ENCODE assay signal across 1 cellular context in the genomic region with DNA sequence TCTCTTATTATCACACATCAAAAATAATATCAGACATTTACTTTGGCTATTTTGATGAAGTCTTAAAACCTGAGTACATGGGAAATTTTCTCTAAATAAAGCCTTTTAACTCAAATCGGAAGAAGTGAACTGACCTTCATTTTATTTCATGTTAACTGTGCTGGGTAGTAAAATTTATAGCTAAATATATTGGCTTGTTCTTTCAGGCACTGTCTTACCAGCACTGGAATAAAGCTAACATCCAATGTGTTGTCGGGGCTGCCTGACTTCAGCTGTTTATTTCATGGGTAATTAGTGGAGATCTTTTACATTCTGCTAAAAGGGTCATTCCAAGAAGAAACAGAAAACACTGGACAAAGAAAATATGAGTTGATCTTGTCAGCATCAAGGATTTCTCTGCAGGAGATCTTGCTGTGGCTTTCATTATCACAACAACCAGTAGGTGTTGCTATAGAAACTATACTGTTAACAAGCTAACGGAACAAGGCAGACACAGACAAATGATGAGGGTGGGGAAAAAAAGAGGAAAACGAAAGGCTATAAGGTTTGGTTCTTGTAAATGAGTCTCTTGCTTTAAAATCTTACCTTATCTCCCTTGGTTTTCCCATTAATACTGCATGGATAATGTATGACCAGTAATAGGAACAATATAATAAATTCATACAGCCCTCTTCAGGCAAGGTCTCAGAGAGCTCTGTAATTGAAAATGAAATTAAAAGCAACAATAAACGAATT.
TF ChIP-seq lines count a peak whose summit lies in the region.

No MANE protein-coding gene starts in this region.

TF ChIP-seq in GM23338, 12 proteins besides CTCF, POLR2A, EP300 and RAD21 (continued from another document):
- no peak for TF ChIP-seq ZNF462 (CRISPR knock-in tag; IDR thresholded peaks at IDR 0.05)
- no peak for TF ChIP-seq ZNF114 (CRISPR knock-in tag; IDR thresholded peaks at IDR 0.05)
